ENCODE assay signal across 1 cellular context in genomic region chr16:81502396-81503060, GRCh38.
TF ChIP-seq lines count a peak whose summit lies in the region.

No MANE protein-coding gene starts in this region.

TF ChIP-seq in K562, 482 proteins besides CTCF, POLR2A, EP300 and RAD21 (continued from another document):
- TF ChIP-seq HOMEZ (CRISPR knock-in tag; IDR thresholded peaks at IDR 0.05) (no peak), CBFA2T3 (IDR thresholded peaks at IDR 0.05) (no peak), CEBPZ (IDR thresholded peaks at IDR 0.05; ENCODE audit: borderline replicate concordance, low read depth, low read length) (no peak), POLR2H (tag; IDR thresholded peaks at IDR 0.05; ENCODE audit: low read depth) (no peak), TFAM (CRISPR knock-in tag; conservative IDR thresholded peaks at IDR 0.05) (no peak), PKNOX1 (IDR thresholded peaks at IDR 0.05) (peak; percentile 17; the same call in 1 of the 2 replicates)
